10 cellular contexts compared by ENCODE assay signal in genomic region chr15:78046796-78047341, GRCh38. TPM values are rescaled to one million over a fixed set of nuclear protein-coding genes. Genes with fewer than 3 reads are reported as not detected.
DNase-seq lines count a peak whose midpoint lies in the region; ATAC-seq and TF ChIP-seq lines count a peak whose summit lies in the region.
"Had no signal": no experiment of that assay in that cellular context is flagged by ENCODE, and none has a peak within 500 bp of the region (broad histone marks: within the 10 kb centered on the region; RNA-seq: fewer than 3 reads in every experiment).

No MANE protein-coding gene starts in this region.

- no peak for TF ChIP-seq CTCF in left lung (IDR thresholded peaks at IDR 0.05)
- no peak for TF ChIP-seq CTCF in transverse colon (IDR thresholded peaks at IDR 0.05)

- no peaks in the 10 kb centered on the region for H4K20me1 ChIP-seq in GM23248 (ENCODE audit: insufficient read depth)

- no peaks in the 10 kb centered on the region for H3K9me2 ChIP-seq in GM23248 (ENCODE audit: insufficient read depth)

- no peak overlapping the region for H3K4me2 ChIP-seq in GM23248 (ENCODE audit: unreplicated experiment)

- intact Hi-C loops in activated naive CD4-positive, alpha-beta T cell treated with anti-CD3 and anti-CD28 coated beads for 36 hours (cut with micrococcal nuclease), result loop anchor here (1.0 kb wide), 1 partner anchor 13 kb away; no protein-coding TSS in a partner anchor
- intact Hi-C loops in left lung (cut with DNase I), result no loop called here
- intact Hi-C loops in transverse colon (cut with DNase I; ENCODE audit: low total_unique reads), result no loop called here

- peak overlapping the region; percentile 76 for H3K27ac Mint-ChIP-seq in activated naive CD4-positive, alpha-beta T cell treated with anti-CD3 and anti-CD28 coated beads for 36 hours
- peak overlapping the region; percentile 93 for H3K27ac Mint-ChIP-seq in activated naive CD4-positive, alpha-beta T cell treated with anti-CD3 and anti-CD28 coated beads, Interleukin-2, amount 10 ng/mL, durations not matched to agents 7 days and 5 days

- TF ChIP-seq EP300 in transverse colon (IDR thresholded peaks at IDR 0.05; ENCODE audit: low read depth), result no peak

- peaks cover 54% of the 10 kb centered on the region for H3F3A ChIP-seq in GM23248 (ENCODE audit: insufficient read depth)

- no peak for TF ChIP-seq POLR2A in transverse colon (IDR thresholded peaks at IDR 0.05)

- H3K27me3 ChIP-seq in left lung (no peaks in the 10 kb centered on the region), transverse colon (no peaks in the 10 kb centered on the region), GM23248 (replicated peaks; ENCODE audit: insufficient read depth) (no peaks in the 10 kb centered on the region)

- H3K9me3 ChIP-seq in left lung (no peaks in the 10 kb centered on the region), transverse colon (no peaks in the 10 kb centered on the region), GM23248 (ENCODE audit: low read depth) (no peaks in the 10 kb centered on the region)

- DNase-seq in activated naive CD4-positive, alpha-beta T cell treated with anti-CD3 and anti-CD28 coated beads for 36 hours, result peak; percentile 63
- no peak for DNase-seq in activated naive CD4-positive, alpha-beta T cell (lab: John Stamatoyannopoulos, UW)
- DNase-seq in activated naive CD4-positive, alpha-beta T cell treated with anti-CD3 and anti-CD28 coated beads, Interleukin-2, amount 10 ng/mL, durations not matched to agents 7 days and 5 days, result no peak
- DNase-seq in left lung (no peak), transverse colon (peak; percentile 42), DMS 273 (lab: John Stamatoyannopoulos, UW; ENCODE audit: unreplicated experiment) (no peak), NCI-H2227 treated with DMSO at 0.1 percent for 48 hours (lab: John Stamatoyannopoulos, UW) (no peak), GM23248 (no peak)

- H3K79me2 ChIP-seq in GM23248 (ENCODE audit: insufficient read depth), result peaks cover 45% of the 10 kb centered on the region

- in situ Hi-C loops in transverse colon (cut with MboI; ENCODE audit: low pct_ligation_motif_present in 1 of 4, low pct_unique_long_range_greater_than_20kb in 1 of 4, low sequenced_read_pairs in 3 of 4) (no loop called here), GM23248 (cut with MboI) (no loop called here)

- H3K4me3 Mint-ChIP-seq in activated naive CD4-positive, alpha-beta T cell treated with anti-CD3 and anti-CD28 coated beads for 36 hours, result no peak overlapping the region
- H3K4me3 Mint-ChIP-seq in activated naive CD4-positive, alpha-beta T cell treated with anti-CD3 and anti-CD28 coated beads, Interleukin-2, amount 10 ng/mL, durations not matched to agents 7 days and 5 days, result peak overlapping the region; percentile 5

- H3K36me3 ChIP-seq in left lung (peaks cover 0 to 27% of the 10 kb centered on the region in 2 donors), transverse colon (peaks cover 0 to 5% (median 2%) of the 10 kb centered on the region in 4 donors), GM23248 (ENCODE audit: low read depth) (peaks cover 4% of the 10 kb centered on the region; the same call in 1 of the 2 replicates)

- no peak overlapping the region for H3K4me3 ChIP-seq in left lung
- H3K4me3 ChIP-seq in transverse colon, result no peak overlapping the region
- H3K4me3 ChIP-seq in GM23248, result no peak overlapping the region

- H3K9ac ChIP-seq in GM23248, result no peak overlapping the region
- H3K9ac ChIP-seq: parathyroid adenoma had no signal

- peaks cover 68% of the 10 kb centered on the region for H3K4me1 Mint-ChIP-seq in activated naive CD4-positive, alpha-beta T cell treated with anti-CD3 and anti-CD28 coated beads for 36 hours (ENCODE audit: low read depth)
- H3K4me1 Mint-ChIP-seq in activated naive CD4-positive, alpha-beta T cell treated with anti-CD3 and anti-CD28 coated beads, Interleukin-2, amount 10 ng/mL, durations not matched to agents 7 days and 5 days, result peaks cover 94% of the 10 kb centered on the region

- H2AFZ ChIP-seq in GM23248, result no peak overlapping the region
- H2AFZ ChIP-seq: parathyroid adenoma had no signal

- H3K27me3 Mint-ChIP-seq in activated naive CD4-positive, alpha-beta T cell treated with anti-CD3 and anti-CD28 coated beads for 36 hours (ENCODE audit: low read depth), result no peaks in the 10 kb centered on the region
- no peaks in the 10 kb centered on the region for H3K27me3 Mint-ChIP-seq in activated naive CD4-positive, alpha-beta T cell treated with anti-CD3 and anti-CD28 coated beads, Interleukin-2, amount 10 ng/mL, durations not matched to agents 7 days and 5 days

- CTCF ChIA-PET in activated naive CD4-positive, alpha-beta T cell treated with anti-CD3 and anti-CD28 coated beads for 36 hours (lab: Charles Lee), result interaction anchor here (0.8 to 1.2 kb wide), 2 partner anchors 17 to 27 kb away, joined by 3 read pairs; no protein-coding TSS in a partner anchor
- CTCF ChIA-PET in activated naive CD4-positive, alpha-beta T cell treated with anti-CD3 and anti-CD28 coated beads, Interleukin-2, amount 10 ng/mL, durations not matched to agents 7 days and 5 days (lab: Charles Lee), result interaction anchor here (1.8 to 9.3 kb wide), 3 partner anchors 12 to 62 kb away, joined by 9 to 69 read pairs (median 9); no protein-coding TSS in a partner anchor

- H3K36me3 Mint-ChIP-seq in activated naive CD4-positive, alpha-beta T cell treated with anti-CD3 and anti-CD28 coated beads for 36 hours (ENCODE audit: low read depth), result peaks cover 25% of the 10 kb centered on the region
- peaks cover 53% of the 10 kb centered on the region for H3K36me3 Mint-ChIP-seq in activated naive CD4-positive, alpha-beta T cell treated with anti-CD3 and anti-CD28 coated beads, Interleukin-2, amount 10 ng/mL, durations not matched to agents 7 days and 5 days

- H3K4me1 ChIP-seq in left lung (peaks cover 38 to 84% of the 10 kb centered on the region in 2 donors), transverse colon (peaks cover 73 to 88% (median 77%) of the 10 kb centered on the region in 4 donors), GM23248 (ENCODE audit: insufficient read depth) (peaks cover 59% of the 10 kb centered on the region)

- 30 to 46% methylated on average over 4 to 5 of the region's 5 CpGs for WGBS in transverse colon (ENCODE audit: low coverage in 1 of 2), 2 donors
- WGBS in GM23248 (ENCODE audit: low coverage in 1 of 2, low lambda C conversion rate in 2 of 2, missing lambda C conversion rate in 2 of 2), 2 experiments, result 74 to 81% methylated on average over 5 of the region's 5 CpGs

- no peaks in the 10 kb centered on the region for H3K9me3 Mint-ChIP-seq in activated naive CD4-positive, alpha-beta T cell treated with anti-CD3 and anti-CD28 coated beads for 36 hours
- no peaks in the 10 kb centered on the region for H3K9me3 Mint-ChIP-seq in activated naive CD4-positive, alpha-beta T cell treated with anti-CD3 and anti-CD28 coated beads, Interleukin-2, amount 10 ng/mL, durations not matched to agents 7 days and 5 days

- H3K27ac ChIP-seq in left lung (peak overlapping the region; percentile 71 to 78), transverse colon (peak overlapping the region; percentile 71 to 80 (median 72)), GM23248 (no peak overlapping the region)
- H3K27ac ChIP-seq: parathyroid adenoma, VCaP had no signal

- peak; percentile 68 for ATAC-seq in left lung

RNA-seq across cellular contexts. Expression of gene TBC1D2B, which starts 30.6 kb away (rescaled TPM):
- total RNA-seq in activated naive CD4-positive, alpha-beta T cell treated with anti-CD3 and anti-CD28 coated beads for 36 hours, result 10 to 100 TPM; 57.1 to 60.3 TPM
- total RNA-seq in left lung (10 to 100 TPM; 56.2 to 64.9 TPM), transverse colon (10 to 100 TPM; 40.4 to 62.6 (median 53.8) TPM)
- total RNA-seq in GM23248 (2014; rRNA removed; shearing (Covaris generic)), result 40.5 and 42.0 TPM in 2 replicates
- 11.1 and 13.5 TPM in 2 replicates for polyA plus RNA-seq in GM23248 (2016; fragmentation: Nextera tagmentation; extraction: Ambion mirVana)

RNA-seq across cellular contexts. Expression of gene SH2D7, which starts 45.5 kb away (rescaled TPM):
- not detected for total RNA-seq in activated naive CD4-positive, alpha-beta T cell treated with anti-CD3 and anti-CD28 coated beads for 36 hours
- total RNA-seq in left lung, result not detected
- 1 to 10 TPM in 3 of 4 donors, not detected in 1; 6.0 to 9.7 (median 9.3) TPM for total RNA-seq in transverse colon
- total RNA-seq in GM23248 (2014; rRNA removed; shearing (Covaris generic)), result not detected in 2 replicates
- not detected in 2 replicates for polyA plus RNA-seq in GM23248 (2016; fragmentation: Nextera tagmentation; extraction: Ambion mirVana)

Comparison
In these comparisons a context has a peak if more than half of its experiments do, and no peak if none do; other contexts are left out.
1. DNase-seq: peak in activated naive CD4-positive, alpha-beta T cell treated with anti-CD3 and anti-CD28 coated beads for 36 hours (single experiment) and transverse colon (single experiment); none in activated naive CD4-positive, alpha-beta T cell (0 of 4), activated naive CD4-positive, alpha-beta T cell treated with anti-CD3 and anti-CD28 coated beads, Interleukin-2, amount 10 ng/mL, durations not matched to agents 7 days and 5 days (single experiment), left lung (0 of 2), DMS 273 (single experiment), NCI-H2227 treated with DMSO at 0.1 percent for 48 hours (single experiment) and GM23248 (single experiment).